Comparison of ENCODE assay signal across 26 cellular contexts in the genomic region with DNA sequence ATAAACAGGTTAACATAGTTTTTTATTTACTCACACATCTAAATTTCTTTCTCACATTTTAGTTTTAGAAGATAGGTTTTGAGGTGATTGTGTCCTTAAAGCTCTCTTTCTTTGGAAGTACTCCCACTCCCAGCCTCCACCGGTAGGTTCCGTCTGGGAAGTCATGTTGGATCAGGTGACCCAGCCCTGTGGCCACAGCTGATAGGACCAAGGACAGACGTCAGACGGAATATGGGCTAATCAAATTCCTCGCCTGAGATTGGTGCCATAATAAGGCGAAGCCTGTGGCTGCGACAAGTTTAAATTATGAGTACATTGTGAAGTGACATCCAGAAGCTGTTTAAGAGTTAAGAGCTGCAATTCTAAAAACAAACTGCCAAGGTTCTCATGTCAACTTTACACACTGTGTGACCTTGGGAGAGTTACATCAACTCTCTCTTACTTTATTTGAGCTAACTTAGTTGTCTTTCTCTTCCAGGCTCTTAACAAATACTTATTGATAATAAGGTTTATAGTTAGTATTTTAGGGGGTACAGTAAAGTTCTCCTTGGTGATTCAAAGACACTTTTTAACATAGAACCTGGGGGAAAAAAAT.
A peak's percentile ranks its signal among the peaks of the same experiment; 100 is the strongest.
DNase-seq lines count a peak whose midpoint lies in the region; ATAC-seq, FAIRE-seq and TF ChIP-seq lines count a peak whose summit lies in the region.
"Had no signal": no experiment of that assay in that cellular context is flagged by ENCODE, and none has a peak within 500 bp of the region (broad histone marks: within the 10 kb centered on the region; RNA-seq: fewer than 3 reads in every experiment).

No MANE protein-coding gene starts in this region.

- H3K36me3 Mint-ChIP-seq in neural progenitor cell = no peaks in the 10 kb centered on the region
- H3K36me3 Mint-ChIP-seq: CD14-positive monocyte; CD4-positive, alpha-beta memory T cell; CD4-positive, CD25-positive, alpha-beta regulatory T cell; CD8-positive, alpha-beta memory T cell had no signal

- H3K36me3 ChIP-seq in K562 (ENCODE audit: control insufficient read depth, insufficient read depth, low read length) = no peaks in the 10 kb centered on the region
- no peaks in the 10 kb centered on the region for H3K36me3 ChIP-seq in HepG2 (replicated peaks in 1 of 2; ENCODE audit: control insufficient read depth in 1 of 2, insufficient read depth in 2 of 2, low read length in 2 of 2)
- H3K36me3 ChIP-seq in neural progenitor cell = no peaks in the 10 kb centered on the region
- H3K36me3 ChIP-seq: BE2C, BLaER1 had no signal

- TF ChIP-seq CTCF in K562 (IDR thresholded peaks at IDR 0.05 in 2 of 3, conservative IDR thresholded peaks at IDR 0.05 in 1 of 3; ENCODE audit: insufficient read depth in 2 of 3, low read depth in 1 of 3, low read length in 3 of 3) = no peak
- TF ChIP-seq CTCF in HepG2 (CRISPR knock-in tag; IDR thresholded peaks at IDR 0.05) = no peak
- TF ChIP-seq CTCF in neural progenitor cell (IDR thresholded peaks at IDR 0.05) = no peak

- H2AFZ ChIP-seq in K562 (ENCODE audit: low read depth, low read length) = peak overlapping the region; percentile 34; the same call in 1 of the 2 replicates
- no peak overlapping the region for H2AFZ ChIP-seq in HepG2 (ENCODE audit: low read length)
- H2AFZ ChIP-seq in neural progenitor cell (replicated peaks) = no peak overlapping the region

- intact Hi-C loops in K562 (cut with micrococcal nuclease) = no loop called here
- intact Hi-C loops in HepG2 (cut with micrococcal nuclease; ENCODE audit: unreplicated experiment) = no loop called here

- no peak for TF ChIP-seq EP300 in K562 (IDR thresholded peaks at IDR 0.05; ENCODE audit: low read length)
- TF ChIP-seq EP300 in HepG2 (IDR thresholded peaks at IDR 0.05; ENCODE audit: low read depth in 2 of 2, low read length in 2 of 2) = no peak
- TF ChIP-seq EP300 in HepG2 (CRISPR knock-in tag; IDR thresholded peaks at IDR 0.05; ENCODE audit: borderline replicate concordance) = no peak

- H3K4me2 ChIP-seq in K562 (ENCODE audit: insufficient read depth, low read length) (no peak overlapping the region), HepG2 (ENCODE audit: low read depth, low read length) (no peak overlapping the region), neural progenitor cell (no peak overlapping the region)
- H3K4me2 ChIP-seq: BLaER1 had no signal

- H3K4me1 Mint-ChIP-seq in neural progenitor cell = peaks cover 10% of the 10 kb centered on the region
- H3K4me1 Mint-ChIP-seq: CD14-positive monocyte; CD4-positive, alpha-beta memory T cell; CD8-positive, alpha-beta memory T cell had no signal

- H3K9me3 Mint-ChIP-seq in neural progenitor cell = peaks cover 3% of the 10 kb centered on the region

- in situ Hi-C loops in K562 (cut with MboI) (no loop called here), HepG2 (cut with HindIII; ENCODE audit: extremely low pct_ligation_motif_present, low pct_unique_long_range_greater_than_20kb) (no loop called here)

- no peaks in the 10 kb centered on the region for H3K9me1 ChIP-seq in K562 (ENCODE audit: control insufficient read depth, insufficient read depth, low read length)

- H3K27me3 Mint-ChIP-seq in neural progenitor cell (ENCODE audit: insufficient read depth, low read depth) = no peaks in the 10 kb centered on the region

- H3K9ac ChIP-seq in K562 (ENCODE audit: insufficient read depth in 1 of 2, low read depth in 2 of 2, low read length in 2 of 2) (no peak overlapping the region), HepG2 (ENCODE audit: insufficient read depth, low read depth, low read length) (no peak overlapping the region), neural progenitor cell (no peak overlapping the region)
- H3K9ac ChIP-seq: BLaER1 had no signal

- H4K20me1 ChIP-seq in K562 (replicated peaks; ENCODE audit: control insufficient read depth, insufficient read depth, low read length) = no peaks in the 10 kb centered on the region
- no peaks in the 10 kb centered on the region for H4K20me1 ChIP-seq in HepG2 (ENCODE audit: insufficient read depth, low read length)
- H4K20me1 ChIP-seq in neural progenitor cell (ENCODE audit: low read depth) = no peaks in the 10 kb centered on the region
- H4K20me1 ChIP-seq: BLaER1 had no signal

- H3K4me3 ChIP-seq in K562 (no peak overlapping the region), HepG2 (replicated peaks in 1 of 3; ENCODE audit: insufficient read depth in 1 of 3, low read depth in 2 of 3, low read length in 3 of 3) (no peak overlapping the region), neural progenitor cell (no peak overlapping the region)
- H3K4me3 ChIP-seq: BLaER1, GM12878 had no signal

- H3F3A ChIP-seq in neural progenitor cell (ENCODE audit: low read depth) = no peaks in the 10 kb centered on the region

- TF ChIP-seq POLR2A in K562 (conservative IDR thresholded peaks at IDR 0.05) (no peak), HepG2 (IDR thresholded peaks at IDR 0.05; ENCODE audit: insufficient read depth in 1 of 2, low read depth in 2 of 2, low read length in 2 of 2) (no peak)

- CTCF ChIA-PET in K562 (lab: Yijun Ruan, JAX; ENCODE audit: low intra/inter-chr PET ratio) = no interaction called here
- CTCF ChIA-PET in HepG2 (lab: Yijun Ruan, JAX; ENCODE audit: low intra/inter-chr PET ratio, low total read pairs) = no interaction called here

- no peaks in the 10 kb centered on the region for H3K79me2 ChIP-seq in K562 (ENCODE audit: control insufficient read depth, insufficient read depth, low read length)
- no peaks in the 10 kb centered on the region for H3K79me2 ChIP-seq in HepG2 (ENCODE audit: insufficient read depth, low read length)
- H3K79me2 ChIP-seq in neural progenitor cell (ENCODE audit: low read depth) = no peaks in the 10 kb centered on the region

- BruUV-seq in K562 (replicated peaks; lab: Mats Ljungman, UMichigan) = no TSS peak
- no TSS peak for BruUV-seq in HepG2 (replicated peaks; lab: Mats Ljungman, UMichigan)

- FAIRE-seq in K562 (lab: Jason Lieb, UNC) = no peak
- no peak for FAIRE-seq in HepG2 (lab: Jason Lieb, UNC)
- FAIRE-seq: A204.1, GM12878, GM12892, GM18507 had no signal

- H3K4me1 ChIP-seq in K562 (replicated peaks in 1 of 2; ENCODE audit: control insufficient read depth in 2 of 2, insufficient read depth in 2 of 2, low read length in 2 of 2) (no peaks in the 10 kb centered on the region), HepG2 (ENCODE audit: insufficient read depth, low read length) (no peaks in the 10 kb centered on the region), neural progenitor cell (peaks cover 8% of the 10 kb centered on the region)
- H3K4me1 ChIP-seq: BE2C, BLaER1 had no signal

- H3K27ac ChIP-seq in K562 (ENCODE audit: extremely low read depth, low read depth, low read length) (no peak overlapping the region), HepG2 (ENCODE audit: extremely low read length, insufficient read depth, low read length) (no peak overlapping the region), neural progenitor cell (no peak overlapping the region), caudate nucleus (ENCODE audit: low read depth, low read length) (no peak overlapping the region)
- H3K27ac ChIP-seq: BLaER1 had no signal

- H3K27ac Mint-ChIP-seq in neural progenitor cell = no peak overlapping the region
- H3K27ac Mint-ChIP-seq: CD4-positive, CD25-positive, alpha-beta regulatory T cell had no signal

- no peak overlapping the region for H3K4me3 Mint-ChIP-seq in neural progenitor cell
- H3K4me3 Mint-ChIP-seq: CD14-positive monocyte; CD4-positive, alpha-beta memory T cell; CD4-positive, CD25-positive, alpha-beta regulatory T cell; CD8-positive, alpha-beta memory T cell had no signal

- 2% methylated on average over 7 of the region's 7 CpGs for WGBS in K562 (ENCODE audit: insufficient coverage, low coverage, missing lambda C conversion rate)
- WGBS in HepG2 (ENCODE audit: low lambda C conversion rate) = 46% methylated on average over 7 of the region's 7 CpGs

- POLR2A ChIA-PET in K562 (lab: Yijun Ruan, JAX) (interaction anchor here (0.6 kb wide), 1 partner anchor 12 kb away, joined by 4 read pairs; no protein-coding TSS in a partner anchor), HepG2 (lab: Yijun Ruan, JAX) (no interaction called here)

- no peaks in the 10 kb centered on the region for H3K9me3 ChIP-seq in K562 (replicated peaks; ENCODE audit: control insufficient read depth, insufficient read depth, low read depth, low read length)
- H3K9me3 ChIP-seq in HepG2 (ENCODE audit: low read length) = peaks cover 5% of the 10 kb centered on the region; the same call in 1 of the 2 replicates
- no peaks in the 10 kb centered on the region for H3K9me3 ChIP-seq in neural progenitor cell (ENCODE audit: low read depth)
- H3K9me3 ChIP-seq: BE2C had no signal

- peak in 1 of 4 experiments; percentile 5 for DNase-seq in K562 (ENCODE audit: extremely low read depth in 1 of 4, low spot score in 3 of 4)
- peak; percentile 3 for DNase-seq in HepG2 (ENCODE audit: low spot score)
- no peak for DNase-seq in neural progenitor cell (ENCODE audit: low spot score)
- DNase-seq in middle frontal gyrus (ENCODE audit: extremely low spot score, low spot score) = no peak
- DNase-seq in caudate nucleus (lab: John Stamatoyannopoulos, UW) = no peak
- DNase-seq: 8988T; ACHN; BE2C; C1 segment of cervical spinal cord; CD4-positive, alpha-beta memory T cell; CD4-positive, CD25-positive, alpha-beta regulatory T cell; CD8-positive, alpha-beta memory T cell; COR-L47; DMS 273 treated with DMSO at 0.1 percent for 48 hours; DMS153; DMS53; DMS79; DND-41; EL; GDM1 had no signal

- TF ChIP-seq RAD21 in K562 (CRISPR knock-in tag; conservative IDR thresholded peaks at IDR 0.05 in 1 of 2, IDR thresholded peaks at IDR 0.05 in 1 of 2) (no peak), HepG2 (CRISPR knock-in tag; IDR thresholded peaks at IDR 0.05) (no peak)

- H3K27me3 ChIP-seq in K562 (ENCODE audit: control insufficient read depth in 2 of 2, insufficient read depth in 2 of 2, low read length in 2 of 2) = no peaks in the 10 kb centered on the region
- H3K27me3 ChIP-seq in HepG2 (ENCODE audit: control insufficient read depth in 1 of 2, insufficient read depth in 2 of 2, low read length in 2 of 2) = no peaks in the 10 kb centered on the region
- H3K27me3 ChIP-seq in neural progenitor cell = no peaks in the 10 kb centered on the region
- H3K27me3 ChIP-seq: BE2C, BLaER1 had no signal

- ATAC-seq in K562 (0 out of 3 replicates have a peak, but pooled peaks have one; percentile 47), HepG2 (no peak)
- ATAC-seq: GM12878 had no signal

TF ChIP-seq in HepG2, 621 proteins besides CTCF, POLR2A, EP300 and RAD21 (continues in another document):
- TF ChIP-seq HDAC1 (CRISPR knock-in tag; IDR thresholded peaks at IDR 0.05) (no peak), NCOR1 (IDR thresholded peaks at IDR 0.05; ENCODE audit: borderline replicate concordance, low read length) (no peak), ETV5 (CRISPR knock-in tag; IDR thresholded peaks at IDR 0.05; ENCODE audit: borderline replicate concordance) (no peak)
